Comparison of ENCODE assay signal across 2 cellular contexts in genomic region chr14:105450123-105450505, GRCh38.
TF ChIP-seq lines count a peak whose summit lies in the region.

No MANE protein-coding gene starts in this region.

TF ChIP-seq in IMR-90, 13 proteins besides CTCF, POLR2A, EP300 and RAD21:
- no peak for TF ChIP-seq CEBPB (IDR thresholded peaks at IDR 0.05; ENCODE audit: low read depth, low read length)
- TF ChIP-seq, protein P1, sequence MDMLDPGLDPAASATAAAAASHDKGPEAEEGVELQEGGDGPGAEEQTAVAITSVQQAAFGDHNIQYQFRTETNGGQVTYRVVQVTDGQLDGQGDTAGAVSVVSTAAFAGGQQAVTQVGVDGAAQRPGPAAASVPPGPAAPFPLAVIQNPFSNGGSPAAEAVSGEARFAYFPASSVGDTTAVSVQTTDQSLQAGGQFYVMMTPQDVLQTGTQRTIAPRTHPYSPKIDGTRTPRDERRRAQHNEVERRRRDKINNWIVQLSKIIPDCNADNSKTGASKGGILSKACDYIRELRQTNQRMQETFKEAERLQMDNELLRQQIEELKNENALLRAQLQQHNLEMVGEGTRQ (IDR thresholded peaks at IDR 0.05; ENCODE audit: low read depth, low read length) = no peak
- TF ChIP-seq ELK1 (IDR thresholded peaks at IDR 0.05; ENCODE audit: borderline replicate concordance, low read depth, low read length) = no peak
- no peak for TF ChIP-seq CHD1 (IDR thresholded peaks at IDR 0.05; ENCODE audit: low read depth, low read length)
- no peak for TF ChIP-seq RFX5 (IDR thresholded peaks at IDR 0.05; ENCODE audit: low read depth, low read length)

TF ChIP-seq in H1, 55 proteins besides CTCF, POLR2A, EP300 and RAD21:
- TF ChIP-seq CBX5 (IDR thresholded peaks at IDR 0.05; ENCODE audit: low read depth, low read length) (no peak), CTBP2 (IDR thresholded peaks at IDR 0.05; ENCODE audit: borderline replicate concordance, insufficient read depth, insufficient read length, low read length) (no peak), SIRT6 (IDR thresholded peaks at IDR 0.05; ENCODE audit: low read length) (no peak)
